ENCODE assay signal across 1 cellular context in genomic region chr15:76333720-76334437, GRCh38.
TF ChIP-seq lines count a peak whose summit lies in the region.

No MANE protein-coding gene starts in this region.

TF ChIP-seq in HepG2, 621 proteins besides CTCF, POLR2A, EP300 and RAD21 (continued from another document and continues in another):
- TF ChIP-seq ZBED4 (CRISPR knock-in tag; IDR thresholded peaks at IDR 0.05; ENCODE audit: borderline replicate concordance) = peak; percentile 56; the same call in 1 of the 2 replicates
- no peak for TF ChIP-seq MATR3 (CRISPR knock-in tag; IDR thresholded peaks at IDR 0.05)
- TF ChIP-seq ZBTB37 (CRISPR knock-in tag; IDR thresholded peaks at IDR 0.05) = no peak
- no peak for TF ChIP-seq TRIM22 (IDR thresholded peaks at IDR 0.05)
- no peak for TF ChIP-seq ZNF720 (CRISPR knock-in tag; IDR thresholded peaks at IDR 0.05)
- no peak for TF ChIP-seq ZNF180 (CRISPR knock-in tag; IDR thresholded peaks at IDR 0.05; ENCODE audit: borderline replicate concordance, low read depth)
- TF ChIP-seq NCOA5 (CRISPR knock-in tag; IDR thresholded peaks at IDR 0.05) = no peak
- TF ChIP-seq ZNF800 (CRISPR knock-in tag; IDR thresholded peaks at IDR 0.05) = no peak
- no peak for TF ChIP-seq IRF2 (CRISPR knock-in tag; IDR thresholded peaks at IDR 0.05)
- peak; percentile 60; the same call in 1 of the 2 replicates for TF ChIP-seq ZMYM2 (CRISPR knock-in tag; IDR thresholded peaks at IDR 0.05)
- TF ChIP-seq ATAD3A (CRISPR knock-in tag; IDR thresholded peaks at IDR 0.05) = no peak
- no peak for TF ChIP-seq PHF20 (CRISPR knock-in tag; IDR thresholded peaks at IDR 0.05)
- TF ChIP-seq NFRKB (IDR thresholded peaks at IDR 0.05) = no peak
- TF ChIP-seq PRDM10 (CRISPR knock-in tag; IDR thresholded peaks at IDR 0.05; ENCODE audit: low read depth) = peak; percentile 36
- TF ChIP-seq TCF7 (IDR thresholded peaks at IDR 0.05; ENCODE audit: low read depth) = no peak
- TF ChIP-seq XBP1 (CRISPR knock-in tag; IDR thresholded peaks at IDR 0.05) = no peak
- TF ChIP-seq FOXA1 (IDR thresholded peaks at IDR 0.05) = no peak
- peak; percentile 48 for TF ChIP-seq FOXA1 (CRISPR knock-in tag; IDR thresholded peaks at IDR 0.05)
- 0 out of 2 replicates have a peak, but pooled peaks have one; percentile 39 for TF ChIP-seq HNF1B (CRISPR knock-in tag; IDR thresholded peaks at IDR 0.05)
- no peak for TF ChIP-seq TGIF2 (CRISPR knock-in tag; IDR thresholded peaks at IDR 0.05)
- no peak for TF ChIP-seq BORCS8-MEF2B (CRISPR knock-in tag; IDR thresholded peaks at IDR 0.05)
- TF ChIP-seq ZNF816 (CRISPR knock-in tag; IDR thresholded peaks at IDR 0.05; ENCODE audit: borderline replicate concordance) = no peak
- peak; percentile 90 for TF ChIP-seq PATZ1 (CRISPR knock-in tag; IDR thresholded peaks at IDR 0.05)
- TF ChIP-seq REL (CRISPR knock-in tag; conservative IDR thresholded peaks at IDR 0.05) = no peak
- TF ChIP-seq UBTF (CRISPR knock-in tag; IDR thresholded peaks at IDR 0.05) = peak; percentile 30; the same call in 1 of the 2 replicates
- TF ChIP-seq ZNF143 (CRISPR knock-in tag; IDR thresholded peaks at IDR 0.05) = no peak
- TF ChIP-seq SPEN (CRISPR knock-in tag; IDR thresholded peaks at IDR 0.05; ENCODE audit: low read depth) = peak; percentile 37; the same call in 1 of the 2 replicates
- TF ChIP-seq NR3C1 (CRISPR knock-in tag; IDR thresholded peaks at IDR 0.05) = no peak
- no peak for TF ChIP-seq DBP (CRISPR knock-in tag; IDR thresholded peaks at IDR 0.05; ENCODE audit: not compliant biosample characterization)
- no peak for TF ChIP-seq TMF1 (CRISPR knock-in tag; IDR thresholded peaks at IDR 0.05; ENCODE audit: low read depth)
- TF ChIP-seq PREB (CRISPR knock-in tag; IDR thresholded peaks at IDR 0.05) = no peak
